ENCODE assay signal across 7 cellular contexts in the genomic region with DNA sequence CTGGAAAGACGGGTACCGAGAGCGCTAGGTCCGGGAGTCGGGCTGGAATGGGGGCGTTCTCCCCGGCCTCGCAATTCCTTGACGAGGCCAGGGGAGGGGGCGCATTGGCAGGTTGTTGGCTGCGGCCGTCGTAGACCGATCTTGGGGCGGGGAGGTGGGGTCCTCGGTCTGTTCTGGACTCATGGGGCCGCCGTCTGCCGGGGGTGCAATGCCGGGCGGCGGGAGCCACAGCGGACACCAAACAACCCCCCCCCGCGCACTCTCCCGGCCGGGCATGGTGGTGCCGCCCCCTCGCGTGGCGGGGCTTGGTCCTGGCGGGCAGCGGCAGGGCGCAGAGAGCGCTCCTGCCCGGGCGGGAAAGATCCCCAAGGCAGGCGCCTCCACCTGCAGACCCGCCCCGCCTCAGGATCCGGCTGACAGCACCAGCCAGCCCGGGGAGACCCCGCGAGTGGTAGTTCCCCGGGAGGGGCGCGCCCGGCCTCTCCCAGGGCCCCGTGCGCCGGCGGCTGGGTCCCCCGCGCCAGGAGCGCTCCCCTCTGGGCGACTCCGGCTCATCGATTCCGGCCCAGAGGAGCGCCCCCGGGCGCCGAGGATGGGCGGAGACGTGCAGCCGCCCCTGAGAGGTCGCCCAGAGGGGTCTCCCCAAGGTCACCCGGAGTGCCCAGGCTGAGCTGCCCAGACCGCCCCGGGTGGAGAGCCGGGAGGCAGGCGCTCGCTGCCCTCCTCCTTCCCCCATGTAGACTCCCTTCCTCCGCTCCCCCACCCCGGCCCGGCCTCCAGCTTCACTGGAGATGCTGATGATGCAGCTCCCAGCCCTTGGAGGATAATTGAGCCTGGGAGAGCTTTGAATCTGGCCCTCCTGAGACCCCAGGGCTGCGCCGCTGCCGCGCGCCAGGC. TPM values are rescaled to one million over a fixed set of nuclear protein-coding genes. Genes with fewer than 3 reads are reported as not detected.
A peak's percentile ranks its signal among the peaks of the same experiment; 100 is the strongest.
DNase-seq lines count a peak whose midpoint lies in the region; ATAC-seq and TF ChIP-seq lines count a peak whose summit lies in the region.

No MANE protein-coding gene starts in this region.

- peaks cover 52% of the 10 kb centered on the region for H3K4me1 Mint-ChIP-seq in T-helper 2 cell treated with Interferon-gamma antibody and Interleukin-4, amounts not matched to agents 5 μg/mL and 100 μg/mL, for 36 hours (ENCODE audit: low read depth)

- no peak for TF ChIP-seq CTCF in HFF-Myc (IDR thresholded peaks at IDR 0.05; ENCODE audit: low read depth, low read length, missing control alignments)

- ATAC-seq in HG03521 (IDR thresholded peaks at IDR 0.05; ENCODE audit: unreplicated experiment), result no peak
- no peak for ATAC-seq in HG03196 (IDR thresholded peaks at IDR 0.05; ENCODE audit: unreplicated experiment)

- no peaks in the 10 kb centered on the region for H3K27me3 Mint-ChIP-seq in T-helper 2 cell treated with Interferon-gamma antibody and Interleukin-4, amounts not matched to agents 5 μg/mL and 100 μg/mL, for 36 hours (ENCODE audit: low read depth)

- peaks cover 36% of the 10 kb centered on the region for H3K36me3 Mint-ChIP-seq in T-helper 2 cell treated with Interferon-gamma antibody and Interleukin-4, amounts not matched to agents 5 μg/mL and 100 μg/mL, for 36 hours (ENCODE audit: low read depth)

- H3K4me3 ChIP-seq in HFF-Myc (replicated peaks; ENCODE audit: low read depth, low read length), result peak overlapping the region; percentile 33

- H3K27ac Mint-ChIP-seq in T-helper 2 cell treated with Interferon-gamma antibody and Interleukin-4, amounts not matched to agents 5 μg/mL and 100 μg/mL, for 36 hours, result peak overlapping the region; percentile 96

- no peak for DNase-seq in HFF-Myc (ENCODE audit: extremely low read depth, low read depth)
- peak; percentile 38 for DNase-seq in T-helper 2 cell treated with Interferon-gamma antibody and Interleukin-4, amounts not matched to agents 5 μg/mL and 100 μg/mL, for 36 hours (ENCODE audit: low spot score)
- peak; percentile 38 for DNase-seq in central memory CD4-positive, alpha-beta T cell
- peak; percentile 32 to 60 for DNase-seq in lung microvascular endothelial cell (ENCODE audit: low read depth in 2 of 2)
- DNase-seq in stimulated activated CD8-positive, alpha-beta memory T cell treated with anti-CD3 and anti-CD28 coated beads, Interleukin-4, amount 100 ng/mL, for 48 hours, result peak; percentile 58

- H3K9me3 Mint-ChIP-seq in T-helper 2 cell treated with Interferon-gamma antibody and Interleukin-4, amounts not matched to agents 5 μg/mL and 100 μg/mL, for 36 hours, result no peaks in the 10 kb centered on the region

- peak overlapping the region; percentile 96 for H3K4me3 Mint-ChIP-seq in T-helper 2 cell treated with Interferon-gamma antibody and Interleukin-4, amounts not matched to agents 5 μg/mL and 100 μg/mL, for 36 hours

RNA-seq across cellular contexts. Expression of gene PPP1R16B, which starts 0.7 kb away (rescaled TPM):
- total RNA-seq in lung microvascular endothelial cell, result 163 and 169 TPM in 2 replicates

RNA-seq across cellular contexts. Expression of gene ACTR5, which starts 57.9 kb away (rescaled TPM):
- 4.1 and 4.8 TPM in 2 replicates for total RNA-seq in lung microvascular endothelial cell
